ENCODE assay signal across 9 cellular contexts in genomic region chr16:53061701-53062159, GRCh38. TPM values are rescaled to one million over a fixed set of nuclear protein-coding genes. Genes with fewer than 3 reads are reported as not detected.
DNase-seq lines count a peak whose midpoint lies in the region; ATAC-seq and TF ChIP-seq lines count a peak whose summit lies in the region.
"Had no signal": no experiment of that assay in that cellular context is flagged by ENCODE, and none has a peak within 500 bp of the region (broad histone marks: within the 10 kb centered on the region; RNA-seq: fewer than 3 reads in every experiment).

No MANE protein-coding gene starts in this region.

- intact Hi-C loops in MCF 10A (cut with micrococcal nuclease), result no loop called here
- intact Hi-C loops in mammary epithelial cell (cut with micrococcal nuclease), result no loop called here
- intact Hi-C loops in right cardiac atrium (cut with DNase I), result no loop called here

- H3K36me3 Mint-ChIP-seq in MCF 10A (ENCODE audit: insufficient read depth, unreplicated experiment), result peaks cover under 1% of the 10 kb centered on the region

- H2AFZ ChIP-seq in mammary epithelial cell (ENCODE audit: low read depth, low read length), result no peak overlapping the region

- H3K4me3 ChIP-seq in mammary epithelial cell (replicated peaks in 1 of 3; ENCODE audit: insufficient read depth in 1 of 3, low read depth in 2 of 3, low read length in 3 of 3) (no peak overlapping the region), right cardiac atrium (ENCODE audit: low read length) (no peak overlapping the region)
- H3K4me3 ChIP-seq: tibial artery had no signal

- 21% methylated on average over 3 of the region's 3 CpGs for WGBS in mammary epithelial cell (ENCODE audit: low coverage, missing lambda C conversion rate)
- WGBS in right cardiac atrium, result 45% methylated on average over 3 of the region's 3 CpGs

- H3K27me3 ChIP-seq in mammary epithelial cell (ENCODE audit: insufficient read depth, low read length) (no peaks in the 10 kb centered on the region), right cardiac atrium (ENCODE audit: control insufficient read depth, insufficient read depth) (no peaks in the 10 kb centered on the region)
- H3K27me3 ChIP-seq: tibial artery had no signal

- TF ChIP-seq CTCF in MCF 10A (IDR thresholded peaks at IDR 0.05; ENCODE audit: unreplicated experiment) (no peak), mammary epithelial cell (conservative IDR thresholded peaks at IDR 0.05 in 1 of 2, IDR thresholded peaks at IDR 0.05 in 1 of 2; ENCODE audit: extremely low read depth in 1 of 2, insufficient read depth in 1 of 2, low read depth in 1 of 2, low read length in 2 of 2) (no peak)

- DNase-seq in MCF 10A (ENCODE audit: unreplicated experiment) (peak; percentile 13), mammary epithelial cell (no peak), RPMI8226 (peak; percentile 92), right cardiac atrium (peak; percentile 47 to 69 (median 57)), DMS114 treated with DMSO at 0.1 percent for 48 hours (lab: John Stamatoyannopoulos, UW; ENCODE audit: unreplicated experiment) (no peak), NCI-H2196 treated with DMSO at 0.1 percent for 48 hours (lab: John Stamatoyannopoulos, UW; ENCODE audit: unreplicated experiment) (no peak), occipital lobe (lab: John Stamatoyannopoulos, UW) (no peak)

- no peak overlapping the region for H3K9ac ChIP-seq in mammary epithelial cell (ENCODE audit: insufficient read depth, low read length)

- H4K20me1 ChIP-seq in mammary epithelial cell (ENCODE audit: insufficient read depth, low read length), result no peaks in the 10 kb centered on the region

- H3K27me3 Mint-ChIP-seq in MCF 10A (ENCODE audit: insufficient read depth, unreplicated experiment), result no peaks in the 10 kb centered on the region

- in situ Hi-C loops in mammary epithelial cell (cut with MboI; ENCODE audit: low sequenced_read_pairs in 2 of 2), result loop anchor here in 1 of 2 donors (25.0 kb wide), 1 partner anchor 151 kb away; no protein-coding TSS in a partner anchor

- no TSS peak for BruUV-seq in MCF 10A (replicated peaks; lab: Mats Ljungman, UMichigan)
- no TSS peak for BruUV-seq in mammary epithelial cell (replicated peaks; lab: Mats Ljungman, UMichigan)

- no peaks in the 10 kb centered on the region for H3K9me3 Mint-ChIP-seq in MCF 10A (ENCODE audit: unreplicated experiment)

- H3K4me1 ChIP-seq in mammary epithelial cell (ENCODE audit: insufficient read depth, low read length) (peaks cover 6% of the 10 kb centered on the region), right cardiac atrium (ENCODE audit: control insufficient read depth, insufficient read depth, low read length) (peaks cover 19% of the 10 kb centered on the region)

- POLR2A ChIA-PET in MCF 10A (lab: Yijun Ruan, JAX), result interaction anchor here (0.7 kb wide), 1 partner anchor 19 kb away, joined by 3 read pairs; no protein-coding TSS in a partner anchor

- H3K27ac Mint-ChIP-seq in MCF 10A (ENCODE audit: low read depth, unreplicated experiment), result peak overlapping the region; percentile 59

- no peaks in the 10 kb centered on the region for H3K9me3 ChIP-seq in mammary epithelial cell (replicated peaks; ENCODE audit: insufficient read depth, low read length)
- H3K9me3 ChIP-seq in right cardiac atrium (ENCODE audit: control insufficient read depth, low read length), result no peaks in the 10 kb centered on the region
- H3K9me3 ChIP-seq: tibial artery had no signal

- H3K27ac ChIP-seq in mammary epithelial cell (ENCODE audit: insufficient read depth, low read depth, low read length), result no peak overlapping the region
- peak overlapping the region; percentile 14 for H3K27ac ChIP-seq in right cardiac atrium (ENCODE audit: low read length)
- H3K27ac ChIP-seq: tibial artery had no signal

- H3K4me2 ChIP-seq in mammary epithelial cell (ENCODE audit: insufficient read depth, low read depth, low read length), result no peak overlapping the region

- H3K79me2 ChIP-seq in mammary epithelial cell (ENCODE audit: insufficient read depth, low read length), result peaks cover 73% of the 10 kb centered on the region

- peaks cover 1% of the 10 kb centered on the region for H3K36me3 ChIP-seq in mammary epithelial cell (ENCODE audit: insufficient read depth, low read length)
- H3K36me3 ChIP-seq: tibial artery had no signal

- H3K4me3 Mint-ChIP-seq in MCF 10A (ENCODE audit: unreplicated experiment), result no peak overlapping the region

- CTCF ChIA-PET in MCF 10A (lab: Yijun Ruan, JAX) (interaction anchor here (0.6 to 0.9 kb wide), 2 partner anchors 18 to 22 kb away, joined by 3 read pairs; no protein-coding TSS in a partner anchor), mammary epithelial cell (lab: Charles Lee; ENCODE audit: low non-redundant PET) (no interaction called here)

- H3K4me1 Mint-ChIP-seq in MCF 10A (ENCODE audit: insufficient read depth, unreplicated experiment), result peaks cover 31% of the 10 kb centered on the region

- ATAC-seq in HG02885 (IDR thresholded peaks at IDR 0.05; ENCODE audit: poor library complexity, unreplicated experiment) (peak; percentile 83), right cardiac atrium (peak; percentile 67 to 71)

- dilution Hi-C loops in mammary epithelial cell (cut with HindIII; ENCODE audit: low sequenced_read_pairs), result no loop called here

RNA-seq across cellular contexts. Expression of gene CHD9, which starts 6.9 kb away (rescaled TPM):
- total RNA-seq in MCF 10A (2022), result 62.8 and 62.9 TPM in 2 replicates
- 10 to 100 TPM; 49.2 to 53.2 TPM for total RNA-seq in mammary epithelial cell
- polyA plus RNA-seq in mammary epithelial cell, result 16.0 TPM
- 30.2 TPM for polyA minus RNA-seq in mammary epithelial cell
- total RNA-seq in right cardiac atrium, result 10 to 100 TPM; 49.4 to 73.5 (median 57.4) TPM
- polyA plus RNA-seq in right cardiac atrium, result 7.3 TPM
- 233 TPM for total RNA-seq in occipital lobe

RNA-seq across cellular contexts. Expression of gene CHD9NB, which starts 9.0 kb away (rescaled TPM):
- 2.4 and 2.9 TPM in 2 replicates for total RNA-seq in MCF 10A (2022)
- total RNA-seq in mammary epithelial cell, result 1 to 10 TPM in 1 of 2 donors, under 1 TPM in 1; 0.83 to 1.8 TPM
- 2.4 TPM for polyA plus RNA-seq in mammary epithelial cell
- not detected for polyA minus RNA-seq in mammary epithelial cell
- total RNA-seq in right cardiac atrium, result under 1 TPM; 0.50 to 0.94 (median 0.77) TPM
- polyA plus RNA-seq in right cardiac atrium, result 0.77 TPM
- 0.78 TPM for total RNA-seq in occipital lobe

Comparison
In these comparisons a context has a peak if more than half of its experiments do, and no peak if none do; other contexts are left out.
1. DNase-seq: peak in MCF 10A (single experiment), RPMI8226 (single experiment) and right cardiac atrium (3 of 3); none in mammary epithelial cell (single experiment), DMS114 treated with DMSO at 0.1 percent for 48 hours (single experiment), NCI-H2196 treated with DMSO at 0.1 percent for 48 hours (single experiment) and occipital lobe (single experiment).